In the genomic region with DNA sequence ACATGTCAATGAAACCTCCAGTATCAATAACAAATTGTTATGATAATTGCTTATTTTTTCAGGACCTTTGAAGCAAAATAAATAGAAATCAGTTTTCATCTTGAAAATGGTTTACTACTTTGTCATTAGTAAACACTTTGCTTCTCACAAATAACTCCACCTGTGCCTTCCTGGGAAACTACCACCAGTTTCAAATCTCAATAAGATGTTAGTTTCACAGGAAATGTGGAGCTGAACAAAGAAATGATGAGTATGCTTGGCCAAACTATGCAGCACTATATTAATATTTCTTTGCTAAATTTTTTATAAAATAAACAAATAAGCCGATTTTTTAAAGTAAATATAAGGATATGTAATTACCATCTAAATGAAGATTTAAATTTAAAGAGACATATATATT, we compare ENCODE assay signal across 31 cellular contexts.
"Had no signal": no experiment of that assay in that cellular context is flagged by ENCODE, and none has a peak within 500 bp of the region (broad histone marks: within the 10 kb centered on the region; RNA-seq: fewer than 3 reads in every experiment).

No MANE protein-coding gene starts in this region.

- H3K4me1 ChIP-seq: adrenal gland had no signal

- H3K9me3 ChIP-seq: adrenal gland had no signal

- H3K27me3 ChIP-seq: adrenal gland, cardiac muscle cell had no signal

- H3K4me3 ChIP-seq: adrenal gland, cardiac muscle cell had no signal

- ATAC-seq: activated CD8-positive, alpha-beta T cell treated with anti-CD3 and anti-CD28 coated beads for 36 hours; activated naive CD4-positive, alpha-beta T cell treated with anti-CD3 and anti-CD28 coated beads, Interleukin-2, amount 50 U/mL, for 72 hours; activated T-cell treated with anti-CD3 and anti-CD28 coated beads, Interleukin-2, amount 50 U/mL, for 4 hours; activated T-cell treated with anti-CD3 and anti-CD28 coated beads, Interleukin-2, amount 50 U/mL, for 72 hours; activated T-helper 17 cell treated with anti-CD3 and anti-CD28 coated beads, Interleukin-2, amount 50 U/mL, for 72 hours had no signal

- H3K36me3 ChIP-seq: adrenal gland, cardiac muscle cell had no signal

- H3K27ac ChIP-seq: adrenal gland, cardiac muscle cell, VCaP had no signal

- DNase-seq: activated B cell treated with CpG ODN at 0.5 μM for 24 hours; activated CD4-positive, alpha-beta memory T cell treated with anti-CD3 and anti-CD28 coated beads for 36 hours; activated CD4-positive, alpha-beta T cell treated with anti-CD3 and anti-CD28 coated beads for 4 hours; activated CD4-positive, alpha-beta T cell treated with anti-CD3 and anti-CD28 coated beads, Interleukin-2, amount 10 ng/mL, durations not matched to agents 24 days and 14 days; activated CD4-positive, alpha-beta T cell treated with anti-CD3 and anti-CD28 coated beads, Interleukin-2, amount 50 U/mL, for 1 hour; activated CD4-positive, alpha-beta T cell treated with anti-CD3 and anti-CD28 coated beads, Interleukin-2, amount 50 U/mL, for 4 hours; activated CD4-positive, CD25-positive, alpha-beta regulatory T cell treated with anti-CD3 and anti-CD28 coated beads, Interleukin-2, amount 50 U/mL, for 72 hours; activated CD8-positive, alpha-beta memory T cell treated with anti-CD3 and anti-CD28 coated beads, Interleukin-2, amount 50 U/mL, for 4 hours; activated CD8-positive, alpha-beta T cell treated with anti-CD3 and anti-CD28 coated beads for 36 hours; activated effector memory CD4-positive, alpha-beta T cell treated with anti-CD3 and anti-CD28 coated beads, Interleukin-2, amount 50 U/mL, for 16 hours; activated gamma-delta T cell treated with Interleukin-2 at 50 U/mL for 16 hours; activated naive CD4-positive, alpha-beta T cell; activated naive CD4-positive, alpha-beta T cell treated with anti-CD3 and anti-CD28 coated beads for 36 hours; activated naive CD4-positive, alpha-beta T cell treated with anti-CD3 and anti-CD28 coated beads, Interleukin-2, amount 50 U/mL, for 16 hours; activated naive CD8-positive, alpha-beta T cell treated with anti-CD3 and anti-CD28 coated beads for 36 hours; activated T-cell treated with anti-CD3 and anti-CD28 coated beads for 4 hours; activated T-cell treated with anti-CD3 and anti-CD28 coated beads, Interleukin-2, amount 50 U/mL, for 1 hour; activated T-cell treated with anti-CD3 and anti-CD28 coated beads, Interleukin-2, amount 50 U/mL, for 4 hours; activated T-cell treated with anti-CD3 and anti-CD28 coated beads, Interleukin-2, amount 50 U/mL, for 72 hours; adrenal gland; amniotic stem cell; aorta; caudate nucleus; cerebellar nuclear complex; T-helper 1 cell; T-helper 2 cell; T-helper 9 cell had no signal
